ENCODE assay signal across 8 cellular contexts in genomic region chr19:3357731-3358391, GRCh38. TPM values are rescaled to one million over a fixed set of nuclear protein-coding genes. Genes with fewer than 3 reads are reported as not detected.
A peak's percentile ranks its signal among the peaks of the same experiment; 100 is the strongest.
DNase-seq lines count a peak whose midpoint lies in the region; ATAC-seq and TF ChIP-seq lines count a peak whose summit lies in the region.

No MANE protein-coding gene starts in this region.

- no peak for ATAC-seq in HG03159 (IDR thresholded peaks at IDR 0.05; ENCODE audit: unreplicated experiment)

- no peak overlapping the region for H3K27ac ChIP-seq in SK-N-MC

- H3K9me3 Mint-ChIP-seq in endothelial cell (ENCODE audit: unreplicated experiment) = peaks cover 4% of the 10 kb centered on the region

- H3K4me2 ChIP-seq in skeletal muscle satellite cell (ENCODE audit: low read length) = peak overlapping the region; percentile 85

- no peaks in the 10 kb centered on the region for H3K36me3 ChIP-seq in SK-N-MC (ENCODE audit: insufficient read depth, low read length)
- no peaks in the 10 kb centered on the region for H3K36me3 ChIP-seq in skeletal muscle satellite cell (ENCODE audit: insufficient read depth, low read length)

- peaks cover 19% of the 10 kb centered on the region for H3K4me1 ChIP-seq in skeletal muscle satellite cell (ENCODE audit: control insufficient read depth, insufficient read depth, low read length)

- TF ChIP-seq CTCF in endothelial cell (IDR thresholded peaks at IDR 0.05; ENCODE audit: unreplicated experiment) (no peak), GM13976 (IDR thresholded peaks at IDR 0.05; ENCODE audit: borderline replicate concordance, control extremely low read depth, extremely low read depth, insufficient read depth, missing control alignments) (no peak)

- no peak overlapping the region for H3K9ac ChIP-seq in SK-N-MC (ENCODE audit: insufficient read length)
- H3K9ac ChIP-seq in skeletal muscle satellite cell (ENCODE audit: low read depth, low read length) = no peak overlapping the region

- peaks cover 4% of the 10 kb centered on the region for H3K36me3 Mint-ChIP-seq in endothelial cell (ENCODE audit: low read depth, unreplicated experiment)

- peak; percentile 30 for DNase-seq in EL
- DNase-seq in SK-N-MC (ENCODE audit: low read depth, low spot score) = no peak
- no peak for DNase-seq in endothelial cell (ENCODE audit: low spot score)
- no peak for DNase-seq in GM13976 (ENCODE audit: low spot score)
- DNase-seq in GM03348 (ENCODE audit: low spot score) = no peak
- DNase-seq in NCI-H1436 treated with DMSO at 0.1 percent for 48 hours (lab: John Stamatoyannopoulos, UW) = no peak

- no peaks in the 10 kb centered on the region for H3K9me3 ChIP-seq in SK-N-MC (ENCODE audit: low read depth, low read length)
- no peaks in the 10 kb centered on the region for H3K9me3 ChIP-seq in skeletal muscle satellite cell (replicated peaks; ENCODE audit: low read length)

- H3K27ac Mint-ChIP-seq in endothelial cell (ENCODE audit: unreplicated experiment) = no peak overlapping the region

- no peaks in the 10 kb centered on the region for H3K4me1 Mint-ChIP-seq in endothelial cell (ENCODE audit: unreplicated experiment)

- in situ Hi-C loops in GM13976 (cut with MboI; ENCODE audit: low sequenced_read_pairs, unreplicated experiment) = no loop called here

- no peaks in the 10 kb centered on the region for H3K27me3 ChIP-seq in skeletal muscle satellite cell (ENCODE audit: control insufficient read depth, insufficient read depth, low read length)

- H3K4me3 ChIP-seq in SK-N-MC (peak overlapping the region; percentile 78), skeletal muscle satellite cell (ENCODE audit: low read length) (no peak overlapping the region)

- H3K27me3 Mint-ChIP-seq in endothelial cell (ENCODE audit: unreplicated experiment) = peaks cover 31% of the 10 kb centered on the region

- peak overlapping the region; percentile 84 for H3K4me3 Mint-ChIP-seq in endothelial cell (ENCODE audit: unreplicated experiment)

RNA-seq across cellular contexts. Expression of gene NFIC, which starts 8.5 kb away (rescaled TPM):
- 4.9 TPM for total RNA-seq in endothelial cell (ENCODE audit: unreplicated experiment)
- total RNA-seq in skeletal muscle satellite cell (2012; rRNA removed) = 72.1 and 73.3 TPM in 2 replicates
